In the genomic region with DNA sequence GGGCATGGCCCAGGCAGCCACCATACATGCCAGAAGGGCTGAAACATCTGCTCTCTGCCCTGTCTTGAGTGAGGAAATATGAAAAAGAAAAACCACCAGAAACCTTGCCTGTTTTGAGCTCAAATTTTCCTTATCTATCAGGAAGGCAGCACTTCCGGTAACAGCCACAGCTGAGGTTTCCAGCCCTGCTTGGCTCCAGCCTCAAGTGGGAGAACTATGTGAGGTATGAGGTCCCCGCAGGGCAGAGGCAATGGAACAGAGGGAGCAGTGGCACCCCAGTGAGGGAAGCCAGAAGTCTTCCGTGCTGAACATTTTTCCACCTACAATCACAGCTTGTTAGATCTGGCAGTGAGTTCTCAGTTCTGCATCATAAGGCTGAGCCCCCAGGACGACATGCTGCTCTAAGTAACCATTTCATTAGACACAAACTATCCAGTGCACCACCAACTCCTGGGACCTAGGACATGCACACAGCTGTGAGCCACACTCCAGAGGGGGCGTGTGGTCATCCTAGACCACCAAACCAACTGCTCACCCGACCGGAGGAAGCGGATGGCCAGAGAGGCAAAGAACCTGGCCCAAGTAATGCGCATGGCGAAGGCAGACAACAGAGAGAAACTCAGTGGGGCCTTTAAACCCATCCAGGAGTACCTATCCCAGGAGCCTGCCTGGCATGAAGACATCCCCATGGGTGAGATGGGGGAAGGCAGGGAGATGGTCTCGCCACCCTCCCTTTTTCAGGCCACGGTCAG, we compare ENCODE assay signal across 9 cellular contexts. TPM values are rescaled to one million over a fixed set of nuclear protein-coding genes. Genes with fewer than 3 reads are reported as not detected.
DNase-seq lines count a peak whose midpoint lies in the region; ATAC-seq, FAIRE-seq and TF ChIP-seq lines count a peak whose summit lies in the region.
"Had no signal": no experiment of that assay in that cellular context is flagged by ENCODE, and none has a peak within 500 bp of the region (broad histone marks: within the 10 kb centered on the region; RNA-seq: fewer than 3 reads in every experiment).

No MANE protein-coding gene starts in this region.

- H2AFZ ChIP-seq in smooth muscle cell (ENCODE audit: low read depth): no peak overlapping the region

- H3K4me1 Mint-ChIP-seq in activated T-helper 17 cell treated with anti-CD3 and anti-CD28 coated beads, Interleukin-2, amount 50 U/mL, for 72 hours: peaks cover 40% of the 10 kb centered on the region

- no peak for FAIRE-seq in GM12892 (lab: Jason Lieb, UNC)

- no peaks in the 10 kb centered on the region for H3K27me3 Mint-ChIP-seq in activated T-helper 17 cell treated with anti-CD3 and anti-CD28 coated beads, Interleukin-2, amount 50 U/mL, for 72 hours

- no peak overlapping the region for H3K9ac ChIP-seq in smooth muscle cell (ENCODE audit: low read depth)

- no peaks in the 10 kb centered on the region for H3K9me3 Mint-ChIP-seq in activated T-helper 17 cell treated with anti-CD3 and anti-CD28 coated beads, Interleukin-2, amount 50 U/mL, for 72 hours

- H3K79me2 ChIP-seq in smooth muscle cell (ENCODE audit: low read depth): peaks cover 71% of the 10 kb centered on the region

- peak overlapping the region; percentile 94 for H3K27ac Mint-ChIP-seq in activated T-helper 17 cell treated with anti-CD3 and anti-CD28 coated beads, Interleukin-2, amount 50 U/mL, for 72 hours

- peak; percentile 0 for ATAC-seq in activated T-helper 17 cell treated with anti-CD3 and anti-CD28 coated beads, Interleukin-2, amount 50 U/mL, for 72 hours (replicated peaks)
- ATAC-seq: HCT116 had no signal

- DNase-seq in GM12892 (ENCODE audit: insufficient read length): no peak
- peak; percentile 80 to 98 for DNase-seq in cardiac muscle cell (ENCODE audit: low read depth in 1 of 2, low spot score in 1 of 2)
- DNase-seq in smooth muscle cell (lab: John Stamatoyannopoulos, UW; ENCODE audit: unreplicated experiment): no peak
- no peak for DNase-seq in NOMO-1 treated with dmso at 0.1 percent for 144 hours (lab: John Stamatoyannopoulos, UW; ENCODE audit: unreplicated experiment)
- no peak for DNase-seq in SKM-1 treated with dmso at 0.1 percent for 144 hours (lab: John Stamatoyannopoulos, UW; ENCODE audit: unreplicated experiment)
- DNase-seq in SJCRH30: no peak
- no peak for DNase-seq in iPS-NIHi7 (ENCODE audit: extremely low spot score)

- H3K9me3 ChIP-seq in cardiac muscle cell (ENCODE audit: low read depth): no peaks in the 10 kb centered on the region
- H3K9me3 ChIP-seq in smooth muscle cell (replicated peaks; ENCODE audit: low read depth): no peaks in the 10 kb centered on the region
- no peaks in the 10 kb centered on the region for H3K9me3 ChIP-seq in SJCRH30 (replicated peaks)

- H3K4me3 Mint-ChIP-seq in activated T-helper 17 cell treated with anti-CD3 and anti-CD28 coated beads, Interleukin-2, amount 50 U/mL, for 72 hours: peak overlapping the region; percentile 93

- H3K36me3 Mint-ChIP-seq in activated T-helper 17 cell treated with anti-CD3 and anti-CD28 coated beads, Interleukin-2, amount 50 U/mL, for 72 hours (ENCODE audit: low read depth): peaks cover 100% of the 10 kb centered on the region

- no peak for TF ChIP-seq CTCF in cardiac muscle cell (IDR thresholded peaks at IDR 0.05; ENCODE audit: low read depth, low read length)
- TF ChIP-seq CTCF in smooth muscle cell (IDR thresholded peaks at IDR 0.05; ENCODE audit: borderline replicate concordance, insufficient read depth, poor library complexity, severe bottlenecking): no peak

- peaks cover 40% of the 10 kb centered on the region for H3F3A ChIP-seq in smooth muscle cell (ENCODE audit: low read depth)

- peaks cover 61% of the 10 kb centered on the region for H3K36me3 ChIP-seq in cardiac muscle cell
- H3K36me3 ChIP-seq in smooth muscle cell (ENCODE audit: low read depth): no peaks in the 10 kb centered on the region
- H3K36me3 ChIP-seq in SJCRH30: peaks cover 56% of the 10 kb centered on the region

- peak overlapping the region; percentile 97 for H3K27ac ChIP-seq in cardiac muscle cell
- peak overlapping the region; percentile 98 for H3K27ac ChIP-seq in smooth muscle cell (ENCODE audit: low read depth)
- H3K27ac ChIP-seq in SJCRH30: no peak overlapping the region

- TF ChIP-seq POLR2A in GM12892 (IDR thresholded peaks at IDR 0.05; ENCODE audit: low read depth, low read length): peak; percentile 19; the same call in 1 of the 2 replicates

- H3K4me3 ChIP-seq in cardiac muscle cell: no peak overlapping the region
- no peak overlapping the region for H3K4me3 ChIP-seq in smooth muscle cell
- H3K4me3 ChIP-seq in SJCRH30: no peak overlapping the region

- H3K4me1 ChIP-seq in cardiac muscle cell (ENCODE audit: low read depth): peaks cover 56% of the 10 kb centered on the region
- H3K4me1 ChIP-seq in smooth muscle cell (ENCODE audit: low read depth): peaks cover 27% of the 10 kb centered on the region
- no peaks in the 10 kb centered on the region for H3K4me1 ChIP-seq in SJCRH30

- peak overlapping the region; percentile 67 for H3K4me2 ChIP-seq in smooth muscle cell

- 58% methylated on average over 12 of the region's 12 CpGs for WGBS in smooth muscle cell (ENCODE audit: low lambda C conversion rate)

- H4K20me1 ChIP-seq in smooth muscle cell (ENCODE audit: low read depth): peaks cover 100% of the 10 kb centered on the region

- no peaks in the 10 kb centered on the region for H3K27me3 ChIP-seq in cardiac muscle cell
- no peaks in the 10 kb centered on the region for H3K27me3 ChIP-seq in smooth muscle cell (ENCODE audit: low read depth)
- no peaks in the 10 kb centered on the region for H3K27me3 ChIP-seq in SJCRH30

RNA-seq across cellular contexts. Expression of a gene that starts 22.6 kb away (rescaled TPM):
- polyA plus RNA-seq in GM12892 (2012; ENCODE audit: missing spikeins): 137 TPM
- total RNA-seq in activated T-helper 17 cell treated with anti-CD3 and anti-CD28 coated beads, Interleukin-2, amount 50 U/mL, for 72 hours: 100 to 1,000 TPM; 401 to 630 TPM
- total RNA-seq in cardiac muscle cell (198 and 258 TPM in 2 replicates), smooth muscle cell (224 and 259 TPM in 2 replicates)
- polyA plus RNA-seq in cardiac muscle cell (276 and 347 TPM in 2 replicates), smooth muscle cell (273 and 283 TPM in 2 replicates)
- total RNA-seq in SJCRH30 (2014; rRNA removed; shearing (Covaris generic)): 95.1 and 95.7 TPM in 2 replicates

Comparison
In these comparisons a context has a peak if more than half of its experiments do, and no peak if none do; other contexts are left out.
1. DNase-seq: peak in cardiac muscle cell (2 of 2); none in GM12892 (single experiment), smooth muscle cell (single experiment), NOMO-1 treated with dmso at 0.1 percent for 144 hours (single experiment), SKM-1 treated with dmso at 0.1 percent for 144 hours (single experiment), SJCRH30 (0 of 2) and iPS-NIHi7 (single experiment).